Comparison of ENCODE assay signal across 1 cellular context in genomic region chr3:49428697-49429100, GRCh38.
TF ChIP-seq lines count a peak whose summit lies in the region.

No MANE protein-coding gene starts in this region.

TF ChIP-seq in WTC11, 78 proteins besides CTCF, POLR2A, EP300 and RAD21 (continued from another document):
- TF ChIP-seq ARID4B (CRISPR knock-in tag; IDR thresholded peaks at IDR 0.05; ENCODE audit: borderline replicate concordance) = no peak
- no peak for TF ChIP-seq ZNF219 (CRISPR knock-in tag; IDR thresholded peaks at IDR 0.05; ENCODE audit: borderline replicate concordance)
- no peak for TF ChIP-seq ATF2 (CRISPR knock-in tag; IDR thresholded peaks at IDR 0.05; ENCODE audit: borderline replicate concordance, low read depth)
- no peak for TF ChIP-seq NFE2L1 (CRISPR knock-in tag; IDR thresholded peaks at IDR 0.05)
- no peak for TF ChIP-seq NFYB (CRISPR knock-in tag; conservative IDR thresholded peaks at IDR 0.05; ENCODE audit: low read depth)
- no peak for TF ChIP-seq NFATC4 (CRISPR knock-in tag; IDR thresholded peaks at IDR 0.05)
- no peak for TF ChIP-seq HMGA2 (CRISPR knock-in tag; IDR thresholded peaks at IDR 0.05)
- no peak for TF ChIP-seq AFF4 (CRISPR knock-in tag; IDR thresholded peaks at IDR 0.05; ENCODE audit: borderline replicate concordance)
- no peak for TF ChIP-seq ATF3 (CRISPR knock-in tag; conservative IDR thresholded peaks at IDR 0.05)
- TF ChIP-seq ZNF423 (CRISPR knock-in tag; IDR thresholded peaks at IDR 0.05) = no peak
- TF ChIP-seq NR2C2 (CRISPR knock-in tag; IDR thresholded peaks at IDR 0.05) = no peak
- no peak for TF ChIP-seq ZNF396 (CRISPR knock-in tag; IDR thresholded peaks at IDR 0.05; ENCODE audit: borderline replicate concordance)
- no peak for TF ChIP-seq ZBTB43 (CRISPR knock-in tag; IDR thresholded peaks at IDR 0.05)
